In genomic region chr12:25829192-25829591, GRCh38 we compare ENCODE assay signal across 14 cellular contexts.
DNase-seq lines count a peak whose midpoint lies in the region; ATAC-seq and TF ChIP-seq lines count a peak whose summit lies in the region.
"Had no signal": no experiment of that assay in that cellular context is flagged by ENCODE, and none has a peak within 500 bp of the region (broad histone marks: within the 10 kb centered on the region; RNA-seq: fewer than 3 reads in every experiment).

No MANE protein-coding gene starts in this region.

- no peaks in the 10 kb centered on the region for H3K9me3 Mint-ChIP-seq in endodermal cell
- no peaks in the 10 kb centered on the region for H3K9me3 Mint-ChIP-seq in activated CD4-positive, alpha-beta T cell treated with anti-CD3 and anti-CD28 coated beads for 36 hours (ENCODE audit: low read depth)
- H3K9me3 Mint-ChIP-seq: activated CD4-positive, alpha-beta T cell treated with anti-CD3 and anti-CD28 coated beads, Interleukin-2, amount 10 ng/mL, durations not matched to agents 24 days and 14 days; activated naive CD8-positive, alpha-beta T cell treated with anti-CD3 and anti-CD28 coated beads, Interleukin-2, amount 50 U/mL, for 24 hours; CD8-positive, alpha-beta T cell; stimulated activated memory B cell treated with anti-CD40 and anti-IgM and Interleukin-4, amounts not matched to agents 10 μg/mL and 1 μg/mL and 100 μg/mL, for 72 hours had no signal

- no peak for ATAC-seq in HG02981 (IDR thresholded peaks at IDR 0.05; ENCODE audit: unreplicated experiment)
- ATAC-seq in activated CD4-positive, alpha-beta T cell treated with anti-CD3 and anti-CD28 coated beads for 36 hours = no peak
- ATAC-seq: activated naive CD8-positive, alpha-beta T cell treated with anti-CD3 and anti-CD28 coated beads, Interleukin-2, amount 50 U/mL, for 24 hours; CD8-positive, alpha-beta T cell; HCT116; stimulated activated memory B cell treated with anti-CD40 and anti-IgM and Interleukin-4, amounts not matched to agents 10 μg/mL and 1 μg/mL and 100 μg/mL, for 72 hours had no signal

- 98 to 100% methylated on average over 2 to 3 of the region's 3 CpGs for WGBS in endodermal cell (ENCODE audit: insufficient coverage in 1 of 2, insufficient read length in 1 of 2), 2 experiments

- intact Hi-C loops in activated CD4-positive, alpha-beta T cell treated with anti-CD3 and anti-CD28 coated beads for 36 hours (cut with DNase I, micrococcal nuclease) = no loop called here

- H3K4me1 ChIP-seq in endodermal cell (ENCODE audit: control insufficient read depth, insufficient read depth, low read length) (peaks cover 4% of the 10 kb centered on the region), muscle layer of duodenum (ENCODE audit: control insufficient read depth in 1 of 2, insufficient read depth in 2 of 2, low read length in 2 of 2) (peaks cover 4 to 12% of the 10 kb centered on the region in 2 donors)

- no peak overlapping the region for H3K9ac ChIP-seq in endodermal cell (ENCODE audit: extremely low read depth, low read length, poor library complexity, severe bottlenecking)

- no peaks in the 10 kb centered on the region for H3K27me3 Mint-ChIP-seq in endodermal cell (ENCODE audit: insufficient read depth)
- H3K27me3 Mint-ChIP-seq in activated CD4-positive, alpha-beta T cell treated with anti-CD3 and anti-CD28 coated beads for 36 hours = peaks cover 2% of the 10 kb centered on the region
- H3K27me3 Mint-ChIP-seq: activated naive CD8-positive, alpha-beta T cell treated with anti-CD3 and anti-CD28 coated beads, Interleukin-2, amount 50 U/mL, for 24 hours had no signal

- no peak overlapping the region for H3K27ac ChIP-seq in endodermal cell (ENCODE audit: low read depth, low read length)
- peak overlapping the region; percentile 86 for H3K27ac ChIP-seq in muscle layer of duodenum (ENCODE audit: low read length)

- no peaks in the 10 kb centered on the region for H3K36me3 ChIP-seq in endodermal cell (ENCODE audit: control insufficient read depth, insufficient read depth, low read length)
- no peaks in the 10 kb centered on the region for H3K36me3 ChIP-seq in muscle layer of duodenum (ENCODE audit: control insufficient read depth in 1 of 2, insufficient read depth in 2 of 2, low read length in 2 of 2)

- TF ChIP-seq POLR2A in NB4 (IDR thresholded peaks at IDR 0.05; ENCODE audit: extremely low read depth, insufficient read length) = no peak

- no peak overlapping the region for H3K27ac Mint-ChIP-seq in endodermal cell
- no peak overlapping the region for H3K27ac Mint-ChIP-seq in activated CD4-positive, alpha-beta T cell treated with anti-CD3 and anti-CD28 coated beads for 36 hours
- H3K27ac Mint-ChIP-seq: activated CD4-positive, alpha-beta T cell treated with anti-CD3 and anti-CD28 coated beads, Interleukin-2, amount 10 ng/mL, durations not matched to agents 24 days and 14 days; activated naive CD8-positive, alpha-beta T cell treated with anti-CD3 and anti-CD28 coated beads, Interleukin-2, amount 50 U/mL, for 24 hours; CD8-positive, alpha-beta T cell; stimulated activated memory B cell treated with anti-CD40 and anti-IgM and Interleukin-4, amounts not matched to agents 10 μg/mL and 1 μg/mL and 100 μg/mL, for 72 hours had no signal

- CTCF ChIA-PET in activated CD4-positive, alpha-beta T cell treated with anti-CD3 and anti-CD28 coated beads for 36 hours (lab: Charles Lee) = interaction anchor here (0.6 kb wide), 1 partner anchor 17 kb away, joined by 3 read pairs; no protein-coding TSS in a partner anchor

- no peak overlapping the region for H3K4me3 Mint-ChIP-seq in endodermal cell
- no peak overlapping the region for H3K4me3 Mint-ChIP-seq in activated CD4-positive, alpha-beta T cell treated with anti-CD3 and anti-CD28 coated beads for 36 hours
- H3K4me3 Mint-ChIP-seq: activated CD4-positive, alpha-beta T cell treated with anti-CD3 and anti-CD28 coated beads, Interleukin-2, amount 10 ng/mL, durations not matched to agents 24 days and 14 days; activated naive CD8-positive, alpha-beta T cell treated with anti-CD3 and anti-CD28 coated beads, Interleukin-2, amount 50 U/mL, for 24 hours; CD8-positive, alpha-beta T cell; stimulated activated memory B cell treated with anti-CD40 and anti-IgM and Interleukin-4, amounts not matched to agents 10 μg/mL and 1 μg/mL and 100 μg/mL, for 72 hours had no signal

- H3K27me3 ChIP-seq in endodermal cell (ENCODE audit: control insufficient read depth, insufficient read depth, low read length, poor library complexity, severe bottlenecking) (no peaks in the 10 kb centered on the region), muscle layer of duodenum (ENCODE audit: low read depth, low read length) (no peaks in the 10 kb centered on the region)

- H3K36me3 Mint-ChIP-seq in endodermal cell (ENCODE audit: low read depth) = no peaks in the 10 kb centered on the region
- no peaks in the 10 kb centered on the region for H3K36me3 Mint-ChIP-seq in activated CD4-positive, alpha-beta T cell treated with anti-CD3 and anti-CD28 coated beads for 36 hours (ENCODE audit: low read depth)
- H3K36me3 Mint-ChIP-seq: CD8-positive, alpha-beta T cell; stimulated activated memory B cell treated with anti-CD40 and anti-IgM and Interleukin-4, amounts not matched to agents 10 μg/mL and 1 μg/mL and 100 μg/mL, for 72 hours had no signal

- H3K4me3 ChIP-seq in NB4 (ENCODE audit: low read depth, low read length) (no peak overlapping the region), endodermal cell (ENCODE audit: low read length) (no peak overlapping the region), muscle layer of duodenum (ENCODE audit: low read depth in 1 of 2, low read length in 2 of 2) (no peak overlapping the region)

- no peak; the same call in none of the 2 replicates for TF ChIP-seq CTCF in AG09319 (IDR thresholded peaks at IDR 0.05; ENCODE audit: low read depth, low read length)
- TF ChIP-seq CTCF in NB4 (IDR thresholded peaks at IDR 0.05; ENCODE audit: low read depth, low read length) = no peak
- peak; percentile 42 for TF ChIP-seq CTCF in endodermal cell (conservative IDR thresholded peaks at IDR 0.05)

- DNase-seq in AG09319 (ENCODE audit: extremely low read depth, low read depth) (peak; percentile 99), NB4 (ENCODE audit: low read depth) (peak; percentile 37), endodermal cell (no peak), NCI-H1436 (lab: John Stamatoyannopoulos, UW) (no peak)
- DNase-seq in stimulated activated CD4-positive, alpha-beta T cell treated with anti-CD3 and anti-CD28 coated beads, Interleukin-4, amount 100 ng/mL, for 4 hours = no peak
- DNase-seq in activated CD4-positive, alpha-beta T cell treated with anti-CD3 and anti-CD28 coated beads for 36 hours = no peak
- DNase-seq: activated CD4-positive, alpha-beta T cell treated with anti-CD3 and anti-CD28 coated beads, Interleukin-2, amount 10 ng/mL, durations not matched to agents 24 days and 14 days; activated naive CD8-positive, alpha-beta T cell treated with anti-CD3 and anti-CD28 coated beads, Interleukin-2, amount 50 U/mL, for 24 hours; CD8-positive, alpha-beta T cell; posterior cingulate gyrus had no signal

- peaks cover 28% of the 10 kb centered on the region for H3K4me1 Mint-ChIP-seq in endodermal cell
- no peaks in the 10 kb centered on the region for H3K4me1 Mint-ChIP-seq in activated CD4-positive, alpha-beta T cell treated with anti-CD3 and anti-CD28 coated beads for 36 hours
- H3K4me1 Mint-ChIP-seq: activated CD4-positive, alpha-beta T cell treated with anti-CD3 and anti-CD28 coated beads, Interleukin-2, amount 10 ng/mL, durations not matched to agents 24 days and 14 days; activated naive CD8-positive, alpha-beta T cell treated with anti-CD3 and anti-CD28 coated beads, Interleukin-2, amount 50 U/mL, for 24 hours; stimulated activated memory B cell treated with anti-CD40 and anti-IgM and Interleukin-4, amounts not matched to agents 10 μg/mL and 1 μg/mL and 100 μg/mL, for 72 hours had no signal

- POLR2A ChIA-PET in activated CD4-positive, alpha-beta T cell treated with anti-CD3 and anti-CD28 coated beads for 36 hours (lab: Charles Lee) = no interaction called here

- H3K9me3 ChIP-seq in endodermal cell (ENCODE audit: control insufficient read depth, low read length) (no peaks in the 10 kb centered on the region), muscle layer of duodenum (ENCODE audit: control insufficient read depth in 1 of 2, low read length in 2 of 2) (no peaks in the 10 kb centered on the region)

Comparison
In these comparisons a context has a peak if more than half of its experiments do, and no peak if none do; other contexts are left out.
1. DNase-seq: peak in AG09319 (single experiment) and NB4 (single experiment); none in endodermal cell (single experiment), stimulated activated CD4-positive, alpha-beta T cell treated with anti-CD3 and anti-CD28 coated beads, Interleukin-4, amount 100 ng/mL, for 4 hours (0 of 2), activated CD4-positive, alpha-beta T cell treated with anti-CD3 and anti-CD28 coated beads for 36 hours (single experiment) and NCI-H1436 (single experiment).